28 cellular contexts compared by ENCODE assay signal in genomic region chr4:172362569-172362968, GRCh38.
"Had no signal": no experiment of that assay in that cellular context is flagged by ENCODE, and none has a peak within 500 bp of the region (broad histone marks: within the 10 kb centered on the region; RNA-seq: fewer than 3 reads in every experiment).

No MANE protein-coding gene starts in this region.

- DNase-seq: activated B cell treated with CpG ODN at 0.5 μM for 24 hours; activated CD4-positive, alpha-beta memory T cell treated with anti-CD3 and anti-CD28 coated beads for 36 hours; activated CD4-positive, alpha-beta T cell treated with anti-CD3 and anti-CD28 coated beads for 4 hours; activated CD4-positive, alpha-beta T cell treated with anti-CD3 and anti-CD28 coated beads, Interleukin-2, amount 10 ng/mL, durations not matched to agents 24 days and 14 days; activated CD4-positive, alpha-beta T cell treated with anti-CD3 and anti-CD28 coated beads, Interleukin-2, amount 50 U/mL, for 1 hour; activated CD4-positive, alpha-beta T cell treated with anti-CD3 and anti-CD28 coated beads, Interleukin-2, amount 50 U/mL, for 4 hours; activated CD4-positive, CD25-positive, alpha-beta regulatory T cell treated with anti-CD3 and anti-CD28 coated beads, Interleukin-2, amount 50 U/mL, for 72 hours; activated CD8-positive, alpha-beta memory T cell treated with anti-CD3 and anti-CD28 coated beads, Interleukin-2, amount 50 U/mL, for 4 hours; activated CD8-positive, alpha-beta T cell treated with anti-CD3 and anti-CD28 coated beads for 36 hours; activated effector memory CD4-positive, alpha-beta T cell treated with anti-CD3 and anti-CD28 coated beads, Interleukin-2, amount 50 U/mL, for 16 hours; activated gamma-delta T cell treated with Interleukin-2 at 50 U/mL for 16 hours; activated naive CD4-positive, alpha-beta T cell; activated naive CD4-positive, alpha-beta T cell treated with anti-CD3 and anti-CD28 coated beads for 36 hours; activated naive CD4-positive, alpha-beta T cell treated with anti-CD3 and anti-CD28 coated beads, Interleukin-2, amount 50 U/mL, for 16 hours; activated naive CD8-positive, alpha-beta T cell treated with anti-CD3 and anti-CD28 coated beads for 36 hours; activated T-cell treated with anti-CD3 and anti-CD28 coated beads for 4 hours; activated T-cell treated with anti-CD3 and anti-CD28 coated beads, Interleukin-2, amount 50 U/mL, for 1 hour; activated T-cell treated with anti-CD3 and anti-CD28 coated beads, Interleukin-2, amount 50 U/mL, for 4 hours; activated T-cell treated with anti-CD3 and anti-CD28 coated beads, Interleukin-2, amount 50 U/mL, for 72 hours; adrenal gland; amniotic stem cell; aorta; body of pancreas; brain microvascular endothelial cell; central memory CD4-positive, alpha-beta T cell; T-helper 1 cell; T-helper 2 cell; T-helper 9 cell had no signal
